ENCODE assay signal across 9 cellular contexts in genomic region chr12:104216461-104217058, GRCh38. TPM values are rescaled to one million over a fixed set of nuclear protein-coding genes. Genes with fewer than 3 reads are reported as not detected.
DNase-seq lines count a peak whose midpoint lies in the region; ATAC-seq and TF ChIP-seq lines count a peak whose summit lies in the region.
"Had no signal": no experiment of that assay in that cellular context is flagged by ENCODE, and none has a peak within 500 bp of the region (broad histone marks: within the 10 kb centered on the region; RNA-seq: fewer than 3 reads in every experiment).

No MANE protein-coding gene starts in this region.

- H2BK12ac ChIP-seq in H9 (ENCODE audit: insufficient read length, low read depth, low read length): no peak overlapping the region

- peak overlapping the region in 1 of 3 experiments; percentile 53; a peak in 1 of 7 replicates for H3K27ac Mint-ChIP-seq in H9
- H3K27ac Mint-ChIP-seq in activated naive CD8-positive, alpha-beta T cell: peak overlapping the region; percentile 75

- H3K9me3 Mint-ChIP-seq in H9: no peaks in the 10 kb centered on the region
- no peaks in the 10 kb centered on the region for H3K9me3 Mint-ChIP-seq in activated naive CD8-positive, alpha-beta T cell (ENCODE audit: low read depth)

- no CpG with 5 or more reads among the region's 3 CpGs for WGBS in H9 (ENCODE audit: extremely low coverage, insufficient read length, low lambda C conversion rate)

- no peaks in the 10 kb centered on the region for H3K36me3 ChIP-seq in skeletal muscle satellite cell (ENCODE audit: insufficient read depth, low read length)

- peak overlapping the region; percentile 70 to 77 for H3K4me3 Mint-ChIP-seq in H9
- H3K4me3 Mint-ChIP-seq in activated naive CD8-positive, alpha-beta T cell: peak overlapping the region; percentile 85

- H2AK5ac ChIP-seq in H9 (ENCODE audit: insufficient read length, low read length): no peak overlapping the region

- H4K20me1 ChIP-seq in H9 (ENCODE audit: control insufficient read depth, insufficient read depth, insufficient read length): no peaks in the 10 kb centered on the region

- H3K79me2 ChIP-seq in H9 (ENCODE audit: insufficient read depth, low read length): no peaks in the 10 kb centered on the region

- no peak overlapping the region for H2BK20ac ChIP-seq in H9 (ENCODE audit: low read depth, low read length, poor library complexity, severe bottlenecking)

- H3K56ac ChIP-seq in H9 (ENCODE audit: insufficient read length, low read depth, low read length): no peak overlapping the region

- TF ChIP-seq CTCF in H9 (conservative IDR thresholded peaks at IDR 0.05): no peak

- no peak overlapping the region for H4K8ac ChIP-seq in H9 (replicated peaks; ENCODE audit: insufficient read length, low read depth, low read length)

- H3T11ph ChIP-seq in H9 (ENCODE audit: low read length): no peak overlapping the region

- H3K9ac ChIP-seq in H9 (ENCODE audit: extremely low read depth, insufficient read length, low read length) (no peak overlapping the region), skeletal muscle satellite cell (ENCODE audit: low read depth, low read length) (peak overlapping the region; percentile 91)

- H3K18ac ChIP-seq in H9 (ENCODE audit: insufficient read length, low read depth, low read length): no peak overlapping the region

- no peak overlapping the region for H3K4ac ChIP-seq in H9 (ENCODE audit: low read depth, low read length)

- H3K36me3 Mint-ChIP-seq in H9 (ENCODE audit: insufficient read depth in 1 of 3, low read depth in 3 of 3): peaks cover 0 to 4% (median 0%) of the 10 kb centered on the region in 3 experiments; a peak in 1 of 7 replicates
- H3K36me3 Mint-ChIP-seq in activated naive CD8-positive, alpha-beta T cell: no peaks in the 10 kb centered on the region

- H3K27me3 ChIP-seq in H9 (ENCODE audit: insufficient read depth, low read length) (no peaks in the 10 kb centered on the region; the same call in 1 of the 2 replicates), skeletal muscle satellite cell (ENCODE audit: control insufficient read depth, insufficient read depth, low read length) (no peaks in the 10 kb centered on the region)

- no peak overlapping the region for H2AFZ ChIP-seq in H9 (ENCODE audit: low read length)

- no peak overlapping the region for H2BK5ac ChIP-seq in H9 (ENCODE audit: insufficient read length, low read length)

- no peak overlapping the region for H3K14ac ChIP-seq in H9 (ENCODE audit: insufficient read depth, low read length)

- H3K27me3 Mint-ChIP-seq in H9 (ENCODE audit: low read depth): peaks cover 29% of the 10 kb centered on the region
- no peaks in the 10 kb centered on the region for H3K27me3 Mint-ChIP-seq in activated naive CD8-positive, alpha-beta T cell

- H3K9me3 ChIP-seq in H9 (ENCODE audit: control insufficient read depth, low read depth, low read length) (no peaks in the 10 kb centered on the region), skeletal muscle satellite cell (replicated peaks; ENCODE audit: low read length) (no peaks in the 10 kb centered on the region)

- no peak overlapping the region for H3K27ac ChIP-seq in H9 (ENCODE audit: insufficient read length, low read depth, low read length)

- no peak for DNase-seq in H9
- no peak for DNase-seq in stimulated activated CD8-positive, alpha-beta memory T cell treated with anti-CD3 and anti-CD28 coated beads, Interleukin-4, amount 100 ng/mL, for 48 hours
- DNase-seq in stimulated activated CD4-positive, alpha-beta T cell treated with anti-CD3 and anti-CD28 coated beads, Interleukin-4, amount 100 ng/mL, for 24 hours: no peak
- DNase-seq: NCI-H1105 treated with DMSO at 0.1 percent for 48 hours had no signal

- H3K4me3 ChIP-seq in iPS-11a (ENCODE audit: low read depth, low read length): peak overlapping the region; percentile 57
- peak overlapping the region; percentile 81 for H3K4me3 ChIP-seq in skeletal muscle satellite cell (ENCODE audit: low read length)

- no peak overlapping the region for H2BK15ac ChIP-seq in H9 (ENCODE audit: low read depth, low read length)

- H4K91ac ChIP-seq in H9 (ENCODE audit: insufficient read length, low read depth, low read length): no peak overlapping the region

- H3K4me2 ChIP-seq in H9 (ENCODE audit: insufficient read depth, insufficient read length, low read length) (peak overlapping the region; percentile 64), skeletal muscle satellite cell (ENCODE audit: low read length) (peak overlapping the region; percentile 99)

- H4K5ac ChIP-seq in H9 (ENCODE audit: insufficient read length, low read depth, low read length): no peak overlapping the region

- H2BK120ac ChIP-seq in H9 (ENCODE audit: low read depth, low read length, poor library complexity, severe bottlenecking): no peak overlapping the region

- ATAC-seq in GM18517 (IDR thresholded peaks at IDR 0.05; ENCODE audit: unreplicated experiment): no peak
- no peak for ATAC-seq in GM21786 (IDR thresholded peaks at IDR 0.05; ENCODE audit: unreplicated experiment)

- peaks cover 4% of the 10 kb centered on the region for H3K23me2 ChIP-seq in H9 (ENCODE audit: insufficient read length, low read depth, low read length, poor library complexity, severe bottlenecking)

- no peaks in the 10 kb centered on the region for H3K79me1 ChIP-seq in H9 (ENCODE audit: insufficient read depth, low read depth, low read length, poor library complexity, severe bottlenecking)

- no peak overlapping the region for H3K23ac ChIP-seq in H9 (ENCODE audit: insufficient read length, low read depth, low read length)

- H3K4me1 Mint-ChIP-seq in H9: peaks cover 2 to 4% of the 10 kb centered on the region in 2 experiments
- peaks cover 37% of the 10 kb centered on the region for H3K4me1 Mint-ChIP-seq in activated naive CD8-positive, alpha-beta T cell (ENCODE audit: low read depth)

- no peaks in the 10 kb centered on the region for H3K4me1 ChIP-seq in H9 (ENCODE audit: insufficient read depth, low read length)
- peaks cover 36% of the 10 kb centered on the region for H3K4me1 ChIP-seq in skeletal muscle satellite cell (ENCODE audit: control insufficient read depth, insufficient read depth, low read length)

RNA-seq across cellular contexts. Expression of gene TXNRD1, which starts 1.0 kb away (rescaled TPM):
- 93.6 and 100 TPM in 2 replicates for total RNA-seq in H9 (2021)
- total RNA-seq in skeletal muscle satellite cell (2012; rRNA removed): 136 and 247 TPM in 2 replicates
